Comparison of ENCODE assay signal across 9 cellular contexts in the genomic region with DNA sequence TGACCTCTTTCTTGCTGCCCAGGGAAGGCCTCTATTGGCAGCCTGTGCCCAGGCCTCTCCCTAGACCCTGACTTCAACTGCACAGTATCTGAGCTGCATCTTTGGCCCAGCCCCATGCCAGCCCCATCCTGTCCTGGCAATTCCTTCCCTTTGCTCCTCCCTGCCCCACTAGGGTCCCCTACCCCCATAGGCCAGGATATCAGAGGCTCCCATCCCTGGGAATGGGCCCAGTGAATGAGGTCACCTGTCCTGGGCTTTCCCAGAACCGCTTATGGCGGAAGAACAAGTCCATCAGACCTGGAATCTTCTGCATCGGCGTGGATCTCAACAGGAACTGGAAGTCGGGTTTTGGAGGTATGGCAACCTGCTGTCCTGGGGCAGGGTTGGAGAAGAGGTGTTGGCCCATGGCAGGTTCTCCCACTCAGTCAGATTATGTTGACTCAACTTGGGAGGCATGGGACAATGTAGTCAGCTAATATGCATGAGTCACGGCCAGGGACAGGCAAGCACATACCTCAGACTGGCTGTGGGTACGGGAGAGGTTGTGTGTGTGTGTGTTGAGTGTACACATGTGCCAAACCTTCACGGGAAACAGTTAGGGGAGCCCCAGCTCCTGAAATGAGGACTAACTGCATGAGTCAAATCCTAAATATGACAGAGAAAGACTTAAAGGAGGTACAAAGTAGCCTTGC. TPM values are rescaled to one million over a fixed set of nuclear protein-coding genes. Genes with fewer than 3 reads are reported as not detected.
A peak's percentile ranks its signal among the peaks of the same experiment; 100 is the strongest.
DNase-seq lines count a peak whose midpoint lies in the region; ATAC-seq, FAIRE-seq and TF ChIP-seq lines count a peak whose summit lies in the region.
"Had no signal": no experiment of that assay in that cellular context is flagged by ENCODE, and none has a peak within 500 bp of the region (broad histone marks: within the 10 kb centered on the region; RNA-seq: fewer than 3 reads in every experiment).

No MANE protein-coding gene starts in this region.

- no peak for TF ChIP-seq CTCF in A549 (IDR thresholded peaks at IDR 0.05)

- H3K4me2 ChIP-seq in A549 (peak overlapping the region; percentile 28), mesendoderm (ENCODE audit: low read length) (no peak overlapping the region)

- DNase-seq in A549 (ENCODE audit: low read depth in 1 of 2, low spot score in 1 of 2) (peak; percentile 62 to 76), mesendoderm (peak; percentile 45), GF-D8 (lab: John Stamatoyannopoulos, UW) (no peak), MV-4-11 (lab: John Stamatoyannopoulos, UW) (no peak), left cardiac atrium (no peak), SHP77 (lab: John Stamatoyannopoulos, UW) (no peak)
- DNase-seq in activated T-cell treated with anti-CD3 and anti-CD28 coated beads, Interleukin-2, amount 50 U/mL, for 72 hours: peak; percentile 76 to 83
- DNase-seq: thyroid gland had no signal

- no peak overlapping the region for H3K9ac ChIP-seq in mesendoderm (ENCODE audit: low read length)

- no peak for TF ChIP-seq EP300 in A549 (IDR thresholded peaks at IDR 0.05)

- no peaks in the 10 kb centered on the region for H3K27me3 ChIP-seq in mesendoderm (ENCODE audit: insufficient read depth, low read length, poor library complexity)
- H3K27me3 ChIP-seq: thyroid gland had no signal

- no peak overlapping the region for H3K27ac Mint-ChIP-seq in activated T-cell treated with anti-CD3 and anti-CD28 coated beads, Interleukin-2, amount 50 U/mL, for 72 hours

- H3K27me3 Mint-ChIP-seq in activated T-cell treated with anti-CD3 and anti-CD28 coated beads, Interleukin-2, amount 50 U/mL, for 72 hours (ENCODE audit: low read depth): no peaks in the 10 kb centered on the region

- H2BK5ac ChIP-seq in mesendoderm (ENCODE audit: low read length): no peak overlapping the region

- H3K4me3 Mint-ChIP-seq in activated T-cell treated with anti-CD3 and anti-CD28 coated beads, Interleukin-2, amount 50 U/mL, for 72 hours: peak overlapping the region in 1 of 2 donors; percentile 44

- intact Hi-C loops in left cardiac atrium (cut with DNase I): no loop called here

- no peak overlapping the region for H3K4ac ChIP-seq in mesendoderm (ENCODE audit: low read depth, low read length)

- H3K36me3 ChIP-seq in mesendoderm (ENCODE audit: control insufficient read depth, insufficient read depth, low read length): no peaks in the 10 kb centered on the region
- H3K36me3 ChIP-seq: thyroid gland had no signal

- H3K4me1 Mint-ChIP-seq in activated T-cell treated with anti-CD3 and anti-CD28 coated beads, Interleukin-2, amount 50 U/mL, for 72 hours (ENCODE audit: low read depth): peaks cover 41% of the 10 kb centered on the region

- peaks cover 9 to 10% of the 10 kb centered on the region in 2 donors for H3K9me3 Mint-ChIP-seq in activated T-cell treated with anti-CD3 and anti-CD28 coated beads, Interleukin-2, amount 50 U/mL, for 72 hours

- H3K18ac ChIP-seq in mesendoderm (ENCODE audit: low read length): no peak overlapping the region

- peaks cover 18% of the 10 kb centered on the region for H3K4me1 ChIP-seq in A549
- H3K4me1 ChIP-seq in mesendoderm (ENCODE audit: control insufficient read depth, low read depth, low read length): no peaks in the 10 kb centered on the region

- POLR2A ChIA-PET in A549 (lab: Yijun Ruan, JAX): interaction anchor here (1.0 kb wide), 1 partner anchor 35 kb away, joined by 7 read pairs; no protein-coding TSS in a partner anchor

- CTCF ChIA-PET in A549 (lab: Yijun Ruan, JAX): interaction anchor here (0.6 to 1.0 kb wide), 2 partner anchors 29 to 72 kb away, joined by 3 read pairs; no protein-coding TSS in a partner anchor

- H2AK5ac ChIP-seq in mesendoderm (ENCODE audit: low read length): no peak overlapping the region

- H3K9me3 ChIP-seq in A549: peaks cover 18% of the 10 kb centered on the region; the same call in 2 of the 3 replicates
- H3K9me3 ChIP-seq: thyroid gland had no signal

- no peak for FAIRE-seq in A549 (lab: Jason Lieb, UNC)

- no peak for TF ChIP-seq RAD21 in A549 (conservative IDR thresholded peaks at IDR 0.05 in 1 of 2, IDR thresholded peaks at IDR 0.05 in 1 of 2)

- TF ChIP-seq POLR2A in A549 (IDR thresholded peaks at IDR 0.05; ENCODE audit: low read length): no peak

- H3K36me3 Mint-ChIP-seq in activated T-cell treated with anti-CD3 and anti-CD28 coated beads, Interleukin-2, amount 50 U/mL, for 72 hours (ENCODE audit: insufficient read depth in 2 of 2): peaks cover 10 to 11% of the 10 kb centered on the region in 2 donors

- no peak overlapping the region for H2BK15ac ChIP-seq in mesendoderm (replicated peaks; ENCODE audit: low read depth)

- WGBS in A549 (ENCODE audit: missing lambda C conversion rate): 56% methylated on average over 8 of the region's 8 CpGs
- WGBS in mesendoderm (ENCODE audit: extremely low coverage, insufficient coverage, low lambda C conversion rate): no CpG with 5 or more reads among the region's 8 CpGs

- no peak overlapping the region for H4K8ac ChIP-seq in mesendoderm (ENCODE audit: low read depth, low read length)

- no peak overlapping the region for H3K56ac ChIP-seq in mesendoderm (ENCODE audit: low read length)

- no peaks in the 10 kb centered on the region for H3K79me1 ChIP-seq in mesendoderm (ENCODE audit: low read length)

- H3K4me3 ChIP-seq in A549 (no peak overlapping the region), mesendoderm (ENCODE audit: low read length) (no peak overlapping the region)
- H3K4me3 ChIP-seq: thyroid gland had no signal

- no peak overlapping the region for H2BK120ac ChIP-seq in mesendoderm (ENCODE audit: low read depth, low read length)

- no peak overlapping the region for H4K5ac ChIP-seq in mesendoderm (ENCODE audit: low read length)

- no peak overlapping the region for H3K23ac ChIP-seq in mesendoderm (ENCODE audit: low read length)

- H3K27ac ChIP-seq in A549 (peak overlapping the region; percentile 22 to 63; a peak in 5 of 6 replicates), mesendoderm (ENCODE audit: low read depth, low read length) (no peak overlapping the region)
- H3K27ac ChIP-seq: thyroid gland had no signal

- H3K79me2 ChIP-seq in mesendoderm (ENCODE audit: control insufficient read depth, insufficient read depth, low read length): no peaks in the 10 kb centered on the region

- ATAC-seq in A549 (peak; percentile 86 to 91), GM21717 (IDR thresholded peaks at IDR 0.05; ENCODE audit: unreplicated experiment) (peak; percentile 56), left cardiac atrium (no peak)
- ATAC-seq in activated T-cell treated with anti-CD3 and anti-CD28 coated beads, Interleukin-2, amount 50 U/mL, for 72 hours (replicated peaks in 1 of 2): peak; percentile 96 to 97

TF ChIP-seq in A549, 52 proteins besides CTCF, POLR2A, EP300 and RAD21 (continues in another document):
- TF ChIP-seq HDAC2 (IDR thresholded peaks at IDR 0.05) (no peak), CEBPB (IDR thresholded peaks at IDR 0.05) (no peak), RCOR1 (IDR thresholded peaks at IDR 0.05; ENCODE audit: low read depth, low read length) (no peak), ZNF302 (CRISPR knock-in tag; IDR thresholded peaks at IDR 0.05) (no peak), EHMT2 (IDR thresholded peaks at IDR 0.05; ENCODE audit: low read depth) (no peak)
- TF ChIP-seq, protein P1, sequence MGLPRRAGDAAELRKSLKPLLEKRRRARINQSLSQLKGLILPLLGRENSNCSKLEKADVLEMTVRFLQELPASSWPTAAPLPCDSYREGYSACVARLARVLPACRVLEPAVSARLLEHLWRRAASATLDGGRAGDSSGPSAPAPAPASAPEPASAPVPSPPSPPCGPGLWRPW (IDR thresholded peaks at IDR 0.05): no peak
- TF ChIP-seq, protein P2, sequence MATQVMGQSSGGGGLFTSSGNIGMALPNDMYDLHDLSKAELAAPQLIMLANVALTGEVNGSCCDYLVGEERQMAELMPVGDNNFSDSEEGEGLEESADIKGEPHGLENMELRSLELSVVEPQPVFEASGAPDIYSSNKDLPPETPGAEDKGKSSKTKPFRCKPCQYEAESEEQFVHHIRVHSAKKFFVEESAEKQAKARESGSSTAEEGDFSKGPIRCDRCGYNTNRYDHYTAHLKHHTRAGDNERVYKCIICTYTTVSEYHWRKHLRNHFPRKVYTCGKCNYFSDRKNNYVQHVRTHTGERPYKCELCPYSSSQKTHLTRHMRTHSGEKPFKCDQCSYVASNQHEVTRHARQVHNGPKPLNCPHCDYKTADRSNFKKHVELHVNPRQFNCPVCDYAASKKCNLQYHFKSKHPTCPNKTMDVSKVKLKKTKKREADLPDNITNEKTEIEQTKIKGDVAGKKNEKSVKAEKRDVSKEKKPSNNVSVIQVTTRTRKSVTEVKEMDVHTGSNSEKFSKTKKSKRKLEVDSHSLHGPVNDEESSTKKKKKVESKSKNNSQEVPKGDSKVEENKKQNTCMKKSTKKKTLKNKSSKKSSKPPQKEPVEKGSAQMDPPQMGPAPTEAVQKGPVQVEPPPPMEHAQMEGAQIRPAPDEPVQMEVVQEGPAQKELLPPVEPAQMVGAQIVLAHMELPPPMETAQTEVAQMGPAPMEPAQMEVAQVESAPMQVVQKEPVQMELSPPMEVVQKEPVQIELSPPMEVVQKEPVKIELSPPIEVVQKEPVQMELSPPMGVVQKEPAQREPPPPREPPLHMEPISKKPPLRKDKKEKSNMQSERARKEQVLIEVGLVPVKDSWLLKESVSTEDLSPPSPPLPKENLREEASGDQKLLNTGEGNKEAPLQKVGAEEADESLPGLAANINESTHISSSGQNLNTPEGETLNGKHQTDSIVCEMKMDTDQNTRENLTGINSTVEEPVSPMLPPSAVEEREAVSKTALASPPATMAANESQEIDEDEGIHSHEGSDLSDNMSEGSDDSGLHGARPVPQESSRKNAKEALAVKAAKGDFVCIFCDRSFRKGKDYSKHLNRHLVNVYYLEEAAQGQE (IDR thresholded peaks at IDR 0.05): no peak

RNA-seq across cellular contexts. Expression of a gene that starts 17.0 kb away (rescaled TPM):
- not detected in 2 replicates for polyA plus RNA-seq in A549 (2011; rRNA removed)
- not detected in 2 replicates for polyA plus RNA-seq in A549 (2012; cell fraction: cytosol; rRNA removed)
- not detected in 2 replicates for polyA plus RNA-seq in A549 (2012; cell fraction: nucleus; rRNA removed)
- polyA plus RNA-seq in A549 (2017; fragmentation: RNase III; extraction: RNeasy Plus Mini Kit Qiagen cat#74134 plus additional on column Dnase treatment): not detected in 3 replicates
- polyA minus RNA-seq in A549 (2011; rRNA and poly(A)+ RNA removed): not detected in 2 replicates
- not detected for total RNA-seq in activated T-cell treated with anti-CD3 and anti-CD28 coated beads, Interleukin-2, amount 50 U/mL, for 72 hours
- polyA plus RNA-seq in mesendoderm (2013, experiment 1 of 2): not detected
- not detected for polyA plus RNA-seq in mesendoderm (2013, experiment 2 of 2)
- total RNA-seq in left cardiac atrium: under 1 TPM; 0.29 TPM

RNA-seq across cellular contexts. Expression of a gene that starts 18.7 kb away (rescaled TPM):
- polyA plus RNA-seq in A549 (2011; rRNA removed) (not detected in 2 replicates), A549 (2017; fragmentation: RNase III; extraction: RNeasy Plus Mini Kit Qiagen cat#74134 plus additional on column Dnase treatment) (not detected in 3 replicates)
- polyA plus RNA-seq in A549 (2012; cell fraction: cytosol; rRNA removed): 0.03 TPM in 1 of 2 replicates, not detected in the other
- 0.09 TPM in 1 of 2 replicates, not detected in the other for polyA plus RNA-seq in A549 (2012; cell fraction: nucleus; rRNA removed)
- polyA minus RNA-seq in A549 (2011; rRNA and poly(A)+ RNA removed): not detected in 2 replicates
- total RNA-seq in activated T-cell treated with anti-CD3 and anti-CD28 coated beads, Interleukin-2, amount 50 U/mL, for 72 hours: 1 to 10 TPM; 4.4 to 5.9 TPM
- polyA plus RNA-seq in mesendoderm (2013, experiment 1 of 2): not detected
- 0.07 TPM for polyA plus RNA-seq in mesendoderm (2013, experiment 2 of 2)
- total RNA-seq in left cardiac atrium: not detected
- total RNA-seq: thyroid gland had no signal

Comparison
In these comparisons a context has a peak if more than half of its experiments do, and no peak if none do; other contexts are left out.
1. ATAC-seq: peak in A549 (2 of 2), GM21717 (single experiment) and activated T-cell treated with anti-CD3 and anti-CD28 coated beads, Interleukin-2, amount 50 U/mL, for 72 hours (2 of 2); none in left cardiac atrium (0 of 2).
2. DNase-seq: peak in A549 (2 of 2), activated T-cell treated with anti-CD3 and anti-CD28 coated beads, Interleukin-2, amount 50 U/mL, for 72 hours (2 of 2) and mesendoderm (single experiment); none in GF-D8 (single experiment), MV-4-11 (single experiment), left cardiac atrium (single experiment) and SHP77 (0 of 2).